1 cellular context compared by ENCODE assay signal in the genomic region with DNA sequence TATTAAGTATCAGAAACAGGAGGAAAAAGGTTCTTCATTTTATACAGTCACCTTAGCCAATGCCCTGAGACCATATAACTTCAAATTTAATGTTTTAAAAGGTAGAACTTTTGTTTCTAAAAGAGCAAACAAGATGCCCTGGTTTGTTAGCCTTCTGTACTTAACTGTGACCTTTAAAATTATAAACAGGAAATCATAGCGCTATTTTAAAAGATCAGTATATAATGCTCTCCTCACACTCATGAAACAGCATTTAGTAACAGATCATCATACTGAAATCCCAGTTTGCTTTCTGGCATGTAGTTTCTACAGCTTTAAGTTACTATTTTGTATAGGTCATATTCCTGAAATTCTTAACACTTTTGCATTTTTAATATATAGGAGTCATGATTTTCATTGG.
TF ChIP-seq lines count a peak whose summit lies in the region.

No MANE protein-coding gene starts in this region.

TF ChIP-seq in A549, 52 proteins besides CTCF, POLR2A, EP300 and RAD21 (continued from another document):
- TF ChIP-seq, protein P1, sequence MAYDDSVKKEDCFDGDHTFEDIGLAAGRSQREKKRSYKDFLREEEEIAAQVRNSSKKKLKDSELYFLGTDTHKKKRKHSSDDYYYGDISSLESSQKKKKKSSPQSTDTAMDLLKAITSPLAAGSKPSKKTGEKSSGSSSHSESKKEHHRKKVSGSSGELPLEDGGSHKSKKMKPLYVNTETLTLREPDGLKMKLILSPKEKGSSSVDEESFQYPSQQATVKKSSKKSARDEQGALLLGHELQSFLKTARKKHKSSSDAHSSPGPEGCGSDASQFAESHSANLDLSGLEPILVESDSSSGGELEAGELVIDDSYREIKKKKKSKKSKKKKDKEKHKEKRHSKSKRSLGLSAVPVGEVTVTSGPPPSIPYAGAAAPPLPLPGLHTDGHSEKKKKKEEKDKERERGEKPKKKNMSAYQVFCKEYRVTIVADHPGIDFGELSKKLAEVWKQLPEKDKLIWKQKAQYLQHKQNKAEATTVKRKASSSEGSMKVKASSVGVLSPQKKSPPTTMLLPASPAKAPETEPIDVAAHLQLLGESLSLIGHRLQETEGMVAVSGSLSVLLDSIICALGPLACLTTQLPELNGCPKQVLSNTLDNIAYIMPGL (CRISPR knock-in tag; IDR thresholded peaks at IDR 0.05; ENCODE audit: borderline replicate concordance), result no peak
- TF ChIP-seq, protein P2, sequence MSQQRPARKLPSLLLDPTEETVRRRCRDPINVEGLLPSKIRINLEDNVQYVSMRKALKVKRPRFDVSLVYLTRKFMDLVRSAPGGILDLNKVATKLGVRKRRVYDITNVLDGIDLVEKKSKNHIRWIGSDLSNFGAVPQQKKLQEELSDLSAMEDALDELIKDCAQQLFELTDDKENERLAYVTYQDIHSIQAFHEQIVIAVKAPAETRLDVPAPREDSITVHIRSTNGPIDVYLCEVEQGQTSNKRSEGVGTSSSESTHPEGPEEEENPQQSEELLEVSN (IDR thresholded peaks at IDR 0.05; ENCODE audit: borderline replicate concordance, low read depth), result no peak
